2 cellular contexts compared by ENCODE assay signal in the genomic region with DNA sequence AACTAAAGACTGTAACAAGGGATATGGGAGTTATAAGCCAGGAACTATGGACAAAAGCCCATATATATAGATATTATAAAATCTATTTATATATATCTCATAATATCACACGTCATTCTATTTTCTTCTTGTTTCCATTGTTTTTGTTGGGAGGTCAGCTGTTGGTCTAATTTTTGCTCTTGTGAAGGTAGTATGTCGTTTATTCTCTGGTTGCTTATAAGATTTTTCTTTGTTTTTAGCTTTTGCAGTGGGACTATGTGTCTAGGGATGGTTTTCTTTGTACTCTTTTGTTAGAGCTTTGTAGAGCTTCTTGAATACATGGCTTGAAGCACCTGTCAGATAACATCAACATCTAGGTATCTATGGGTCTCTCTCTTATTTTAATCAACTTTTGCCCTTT.
TF ChIP-seq lines count a peak whose summit lies in the region.

No MANE protein-coding gene starts in this region.

TF ChIP-seq in HepG2, 621 proteins besides CTCF, POLR2A, EP300 and RAD21:
- TF ChIP-seq, protein P1, sequence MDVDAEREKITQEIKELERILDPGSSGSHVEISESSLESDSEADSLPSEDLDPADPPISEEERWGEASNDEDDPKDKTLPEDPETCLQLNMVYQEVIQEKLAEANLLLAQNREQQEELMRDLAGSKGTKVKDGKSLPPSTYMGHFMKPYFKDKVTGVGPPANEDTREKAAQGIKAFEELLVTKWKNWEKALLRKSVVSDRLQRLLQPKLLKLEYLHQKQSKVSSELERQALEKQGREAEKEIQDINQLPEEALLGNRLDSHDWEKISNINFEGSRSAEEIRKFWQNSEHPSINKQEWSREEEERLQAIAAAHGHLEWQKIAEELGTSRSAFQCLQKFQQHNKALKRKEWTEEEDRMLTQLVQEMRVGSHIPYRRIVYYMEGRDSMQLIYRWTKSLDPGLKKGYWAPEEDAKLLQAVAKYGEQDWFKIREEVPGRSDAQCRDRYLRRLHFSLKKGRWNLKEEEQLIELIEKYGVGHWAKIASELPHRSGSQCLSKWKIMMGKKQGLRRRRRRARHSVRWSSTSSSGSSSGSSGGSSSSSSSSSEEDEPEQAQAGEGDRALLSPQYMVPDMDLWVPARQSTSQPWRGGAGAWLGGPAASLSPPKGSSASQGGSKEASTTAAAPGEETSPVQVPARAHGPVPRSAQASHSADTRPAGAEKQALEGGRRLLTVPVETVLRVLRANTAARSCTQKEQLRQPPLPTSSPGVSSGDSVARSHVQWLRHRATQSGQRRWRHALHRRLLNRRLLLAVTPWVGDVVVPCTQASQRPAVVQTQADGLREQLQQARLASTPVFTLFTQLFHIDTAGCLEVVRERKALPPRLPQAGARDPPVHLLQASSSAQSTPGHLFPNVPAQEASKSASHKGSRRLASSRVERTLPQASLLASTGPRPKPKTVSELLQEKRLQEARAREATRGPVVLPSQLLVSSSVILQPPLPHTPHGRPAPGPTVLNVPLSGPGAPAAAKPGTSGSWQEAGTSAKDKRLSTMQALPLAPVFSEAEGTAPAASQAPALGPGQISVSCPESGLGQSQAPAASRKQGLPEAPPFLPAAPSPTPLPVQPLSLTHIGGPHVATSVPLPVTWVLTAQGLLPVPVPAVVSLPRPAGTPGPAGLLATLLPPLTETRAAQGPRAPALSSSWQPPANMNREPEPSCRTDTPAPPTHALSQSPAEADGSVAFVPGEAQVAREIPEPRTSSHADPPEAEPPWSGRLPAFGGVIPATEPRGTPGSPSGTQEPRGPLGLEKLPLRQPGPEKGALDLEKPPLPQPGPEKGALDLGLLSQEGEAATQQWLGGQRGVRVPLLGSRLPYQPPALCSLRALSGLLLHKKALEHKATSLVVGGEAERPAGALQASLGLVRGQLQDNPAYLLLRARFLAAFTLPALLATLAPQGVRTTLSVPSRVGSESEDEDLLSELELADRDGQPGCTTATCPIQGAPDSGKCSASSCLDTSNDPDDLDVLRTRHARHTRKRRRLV (CRISPR knock-in tag; IDR thresholded peaks at IDR 0.05) = no peak
- no peak for TF ChIP-seq GZF1 (CRISPR knock-in tag; IDR thresholded peaks at IDR 0.05)
- peak; percentile 97 for TF ChIP-seq ZNF317 (CRISPR knock-in tag; IDR thresholded peaks at IDR 0.05)

TF ChIP-seq in K562, 482 proteins besides CTCF, POLR2A, EP300 and RAD21 (continues in another document):
- no peak for TF ChIP-seq TBP (optimal IDR thresholded peaks at IDR 0.05; ENCODE audit: low read depth, low read length)
- TF ChIP-seq, protein P2, sequence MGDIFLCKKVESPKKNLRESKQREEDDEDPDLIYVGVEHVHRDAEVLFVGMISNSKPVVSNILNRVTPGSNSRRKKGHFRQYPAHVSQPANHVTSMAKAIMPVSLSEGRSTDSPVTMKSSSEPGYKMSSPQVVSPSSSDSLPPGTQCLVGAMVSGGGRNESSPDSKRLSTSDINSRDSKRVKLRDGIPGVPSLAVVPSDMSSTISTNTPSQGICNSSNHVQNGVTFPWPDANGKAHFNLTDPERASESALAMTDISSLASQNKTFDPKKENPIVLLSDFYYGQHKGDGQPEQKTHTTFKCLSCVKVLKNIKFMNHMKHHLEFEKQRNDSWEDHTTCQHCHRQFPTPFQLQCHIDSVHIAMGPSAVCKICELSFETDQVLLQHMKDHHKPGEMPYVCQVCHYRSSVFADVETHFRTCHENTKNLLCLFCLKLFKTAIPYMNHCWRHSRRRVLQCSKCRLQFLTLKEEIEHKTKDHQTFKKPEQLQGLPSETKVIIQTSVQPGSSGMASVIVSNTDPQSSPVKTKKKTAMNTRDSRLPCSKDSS (IDR thresholded peaks at IDR 0.05; ENCODE audit: low read depth, partially characterized antibody) = peak; percentile 89
- no peak for TF ChIP-seq MAFK (IDR thresholded peaks at IDR 0.05; ENCODE audit: low read length)
- TF ChIP-seq LCOR (CRISPR knock-in tag; IDR thresholded peaks at IDR 0.05) = no peak
- no peak for TF ChIP-seq TEAD1 (CRISPR knock-in tag; IDR thresholded peaks at IDR 0.05)
- TF ChIP-seq MTA1 (IDR thresholded peaks at IDR 0.05; ENCODE audit: borderline replicate concordance) = no peak
- TF ChIP-seq ZBTB8A (IDR thresholded peaks at IDR 0.05; ENCODE audit: partially characterized antibody) = no peak
- TF ChIP-seq, protein P3, sequence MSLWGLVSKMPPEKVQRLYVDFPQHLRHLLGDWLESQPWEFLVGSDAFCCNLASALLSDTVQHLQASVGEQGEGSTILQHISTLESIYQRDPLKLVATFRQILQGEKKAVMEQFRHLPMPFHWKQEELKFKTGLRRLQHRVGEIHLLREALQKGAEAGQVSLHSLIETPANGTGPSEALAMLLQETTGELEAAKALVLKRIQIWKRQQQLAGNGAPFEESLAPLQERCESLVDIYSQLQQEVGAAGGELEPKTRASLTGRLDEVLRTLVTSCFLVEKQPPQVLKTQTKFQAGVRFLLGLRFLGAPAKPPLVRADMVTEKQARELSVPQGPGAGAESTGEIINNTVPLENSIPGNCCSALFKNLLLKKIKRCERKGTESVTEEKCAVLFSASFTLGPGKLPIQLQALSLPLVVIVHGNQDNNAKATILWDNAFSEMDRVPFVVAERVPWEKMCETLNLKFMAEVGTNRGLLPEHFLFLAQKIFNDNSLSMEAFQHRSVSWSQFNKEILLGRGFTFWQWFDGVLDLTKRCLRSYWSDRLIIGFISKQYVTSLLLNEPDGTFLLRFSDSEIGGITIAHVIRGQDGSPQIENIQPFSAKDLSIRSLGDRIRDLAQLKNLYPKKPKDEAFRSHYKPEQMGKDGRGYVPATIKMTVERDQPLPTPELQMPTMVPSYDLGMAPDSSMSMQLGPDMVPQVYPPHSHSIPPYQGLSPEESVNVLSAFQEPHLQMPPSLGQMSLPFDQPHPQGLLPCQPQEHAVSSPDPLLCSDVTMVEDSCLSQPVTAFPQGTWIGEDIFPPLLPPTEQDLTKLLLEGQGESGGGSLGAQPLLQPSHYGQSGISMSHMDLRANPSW (CRISPR knock-in tag; IDR thresholded peaks at IDR 0.05) = no peak
- TF ChIP-seq SP1 (CRISPR knock-in tag; IDR thresholded peaks at IDR 0.05) = no peak
- TF ChIP-seq MIER1 (IDR thresholded peaks at IDR 0.05; ENCODE audit: low read depth) = no peak
- no peak for TF ChIP-seq ZNF77 (CRISPR knock-in tag; IDR thresholded peaks at IDR 0.05)
- TF ChIP-seq BRD9 (IDR thresholded peaks at IDR 0.05; ENCODE audit: low read depth, partially characterized antibody) = no peak
- TF ChIP-seq FOXP1 (CRISPR knock-in tag; IDR thresholded peaks at IDR 0.05) = no peak
- no peak for TF ChIP-seq NR2F6 (CRISPR knock-in tag; IDR thresholded peaks at IDR 0.05)
- TF ChIP-seq, protein P4, sequence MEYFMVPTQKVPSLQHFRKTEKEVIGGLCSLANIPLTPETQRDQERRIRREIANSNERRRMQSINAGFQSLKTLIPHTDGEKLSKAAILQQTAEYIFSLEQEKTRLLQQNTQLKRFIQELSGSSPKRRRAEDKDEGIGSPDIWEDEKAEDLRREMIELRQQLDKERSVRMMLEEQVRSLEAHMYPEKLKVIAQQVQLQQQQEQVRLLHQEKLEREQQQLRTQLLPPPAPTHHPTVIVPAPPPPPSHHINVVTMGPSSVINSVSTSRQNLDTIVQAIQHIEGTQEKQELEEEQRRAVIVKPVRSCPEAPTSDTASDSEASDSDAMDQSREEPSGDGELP (CRISPR knock-in tag; IDR thresholded peaks at IDR 0.05; ENCODE audit: borderline replicate concordance) = no peak
- TF ChIP-seq XRCC4 (IDR thresholded peaks at IDR 0.05; ENCODE audit: extremely low read depth, insufficient read depth, insufficient read length) = no peak
- TF ChIP-seq ZNF282 (CRISPR knock-in tag; IDR thresholded peaks at IDR 0.05) = no peak
- TF ChIP-seq ASH1L (IDR thresholded peaks at IDR 0.05; ENCODE audit: borderline replicate concordance, low read depth, partially characterized antibody) = no peak
- TF ChIP-seq DPF2 (IDR thresholded peaks at IDR 0.05) = 0 out of 2 replicates have a peak, but pooled peaks have one; percentile 20
- TF ChIP-seq NCOA2 (IDR thresholded peaks at IDR 0.05; ENCODE audit: partially characterized antibody in 2 of 2) = no peak
- TF ChIP-seq TGIF2 (CRISPR knock-in tag; IDR thresholded peaks at IDR 0.05) = no peak
- TF ChIP-seq GABPB1 (CRISPR knock-in tag; IDR thresholded peaks at IDR 0.05) = no peak
- 0 out of 2 replicates have a peak, but pooled peaks have one; percentile 14 for TF ChIP-seq BCOR (IDR thresholded peaks at IDR 0.05)
- TF ChIP-seq, protein P5, sequence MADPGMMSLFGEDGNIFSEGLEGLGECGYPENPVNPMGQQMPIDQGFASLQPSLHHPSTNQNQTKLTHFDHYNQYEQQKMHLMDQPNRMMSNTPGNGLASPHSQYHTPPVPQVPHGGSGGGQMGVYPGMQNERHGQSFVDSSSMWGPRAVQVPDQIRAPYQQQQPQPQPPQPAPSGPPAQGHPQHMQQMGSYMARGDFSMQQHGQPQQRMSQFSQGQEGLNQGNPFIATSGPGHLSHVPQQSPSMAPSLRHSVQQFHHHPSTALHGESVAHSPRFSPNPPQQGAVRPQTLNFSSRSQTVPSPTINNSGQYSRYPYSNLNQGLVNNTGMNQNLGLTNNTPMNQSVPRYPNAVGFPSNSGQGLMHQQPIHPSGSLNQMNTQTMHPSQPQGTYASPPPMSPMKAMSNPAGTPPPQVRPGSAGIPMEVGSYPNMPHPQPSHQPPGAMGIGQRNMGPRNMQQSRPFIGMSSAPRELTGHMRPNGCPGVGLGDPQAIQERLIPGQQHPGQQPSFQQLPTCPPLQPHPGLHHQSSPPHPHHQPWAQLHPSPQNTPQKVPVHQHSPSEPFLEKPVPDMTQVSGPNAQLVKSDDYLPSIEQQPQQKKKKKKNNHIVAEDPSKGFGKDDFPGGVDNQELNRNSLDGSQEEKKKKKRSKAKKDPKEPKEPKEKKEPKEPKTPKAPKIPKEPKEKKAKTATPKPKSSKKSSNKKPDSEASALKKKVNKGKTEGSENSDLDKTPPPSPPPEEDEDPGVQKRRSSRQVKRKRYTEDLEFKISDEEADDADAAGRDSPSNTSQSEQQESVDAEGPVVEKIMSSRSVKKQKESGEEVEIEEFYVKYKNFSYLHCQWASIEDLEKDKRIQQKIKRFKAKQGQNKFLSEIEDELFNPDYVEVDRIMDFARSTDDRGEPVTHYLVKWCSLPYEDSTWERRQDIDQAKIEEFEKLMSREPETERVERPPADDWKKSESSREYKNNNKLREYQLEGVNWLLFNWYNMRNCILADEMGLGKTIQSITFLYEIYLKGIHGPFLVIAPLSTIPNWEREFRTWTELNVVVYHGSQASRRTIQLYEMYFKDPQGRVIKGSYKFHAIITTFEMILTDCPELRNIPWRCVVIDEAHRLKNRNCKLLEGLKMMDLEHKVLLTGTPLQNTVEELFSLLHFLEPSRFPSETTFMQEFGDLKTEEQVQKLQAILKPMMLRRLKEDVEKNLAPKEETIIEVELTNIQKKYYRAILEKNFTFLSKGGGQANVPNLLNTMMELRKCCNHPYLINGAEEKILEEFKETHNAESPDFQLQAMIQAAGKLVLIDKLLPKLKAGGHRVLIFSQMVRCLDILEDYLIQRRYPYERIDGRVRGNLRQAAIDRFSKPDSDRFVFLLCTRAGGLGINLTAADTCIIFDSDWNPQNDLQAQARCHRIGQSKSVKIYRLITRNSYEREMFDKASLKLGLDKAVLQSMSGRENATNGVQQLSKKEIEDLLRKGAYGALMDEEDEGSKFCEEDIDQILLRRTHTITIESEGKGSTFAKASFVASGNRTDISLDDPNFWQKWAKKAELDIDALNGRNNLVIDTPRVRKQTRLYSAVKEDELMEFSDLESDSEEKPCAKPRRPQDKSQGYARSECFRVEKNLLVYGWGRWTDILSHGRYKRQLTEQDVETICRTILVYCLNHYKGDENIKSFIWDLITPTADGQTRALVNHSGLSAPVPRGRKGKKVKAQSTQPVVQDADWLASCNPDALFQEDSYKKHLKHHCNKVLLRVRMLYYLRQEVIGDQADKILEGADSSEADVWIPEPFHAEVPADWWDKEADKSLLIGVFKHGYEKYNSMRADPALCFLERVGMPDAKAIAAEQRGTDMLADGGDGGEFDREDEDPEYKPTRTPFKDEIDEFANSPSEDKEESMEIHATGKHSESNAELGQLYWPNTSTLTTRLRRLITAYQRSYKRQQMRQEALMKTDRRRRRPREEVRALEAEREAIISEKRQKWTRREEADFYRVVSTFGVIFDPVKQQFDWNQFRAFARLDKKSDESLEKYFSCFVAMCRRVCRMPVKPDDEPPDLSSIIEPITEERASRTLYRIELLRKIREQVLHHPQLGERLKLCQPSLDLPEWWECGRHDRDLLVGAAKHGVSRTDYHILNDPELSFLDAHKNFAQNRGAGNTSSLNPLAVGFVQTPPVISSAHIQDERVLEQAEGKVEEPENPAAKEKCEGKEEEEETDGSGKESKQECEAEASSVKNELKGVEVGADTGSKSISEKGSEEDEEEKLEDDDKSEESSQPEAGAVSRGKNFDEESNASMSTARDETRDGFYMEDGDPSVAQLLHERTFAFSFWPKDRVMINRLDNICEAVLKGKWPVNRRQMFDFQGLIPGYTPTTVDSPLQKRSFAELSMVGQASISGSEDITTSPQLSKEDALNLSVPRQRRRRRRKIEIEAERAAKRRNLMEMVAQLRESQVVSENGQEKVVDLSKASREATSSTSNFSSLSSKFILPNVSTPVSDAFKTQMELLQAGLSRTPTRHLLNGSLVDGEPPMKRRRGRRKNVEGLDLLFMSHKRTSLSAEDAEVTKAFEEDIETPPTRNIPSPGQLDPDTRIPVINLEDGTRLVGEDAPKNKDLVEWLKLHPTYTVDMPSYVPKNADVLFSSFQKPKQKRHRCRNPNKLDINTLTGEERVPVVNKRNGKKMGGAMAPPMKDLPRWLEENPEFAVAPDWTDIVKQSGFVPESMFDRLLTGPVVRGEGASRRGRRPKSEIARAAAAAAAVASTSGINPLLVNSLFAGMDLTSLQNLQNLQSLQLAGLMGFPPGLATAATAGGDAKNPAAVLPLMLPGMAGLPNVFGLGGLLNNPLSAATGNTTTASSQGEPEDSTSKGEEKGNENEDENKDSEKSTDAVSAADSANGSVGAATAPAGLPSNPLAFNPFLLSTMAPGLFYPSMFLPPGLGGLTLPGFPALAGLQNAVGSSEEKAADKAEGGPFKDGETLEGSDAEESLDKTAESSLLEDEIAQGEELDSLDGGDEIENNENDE (IDR thresholded peaks at IDR 0.05; ENCODE audit: low read depth, low read length) = no peak
- TF ChIP-seq GATAD2A (IDR thresholded peaks at IDR 0.05) = no peak
